Comparison of ENCODE assay signal across 8 cellular contexts in genomic region chr3:11185564-11186317, GRCh38. TPM values are rescaled to one million over a fixed set of nuclear protein-coding genes. Genes with fewer than 3 reads are reported as not detected.
DNase-seq lines count a peak whose midpoint lies in the region; ATAC-seq and TF ChIP-seq lines count a peak whose summit lies in the region.

No MANE protein-coding gene starts in this region.

- ATAC-seq in Right ventricle myocardium superior (ENCODE audit: poor library complexity), result peak; percentile 97
- ATAC-seq in HG03280 (IDR thresholded peaks at IDR 0.05; ENCODE audit: unreplicated experiment), result no peak
- no peak for ATAC-seq in HG02884 (IDR thresholded peaks at IDR 0.05; ENCODE audit: unreplicated experiment)
- no peak for ATAC-seq in HG02678 (IDR thresholded peaks at IDR 0.05; ENCODE audit: unreplicated experiment)

- intact Hi-C loops in Right ventricle myocardium superior (cut with DNase I), result no loop called here

- H3K27ac ChIP-seq in VCaP, result peak overlapping the region; percentile 56

- TF ChIP-seq CTCF in VCaP (conservative IDR thresholded peaks at IDR 0.05), result peak; percentile 14; the same call in 1 of the 2 replicates

- peak; percentile 47 for DNase-seq in ELF-1 (ENCODE audit: low read depth, low spot score)
- peak; percentile 76 for DNase-seq in Right ventricle myocardium superior
- peak; percentile 96 for DNase-seq in renal cortical epithelial cell (ENCODE audit: low read depth)
- no peak for DNase-seq in hypothalamus (lab: John Stamatoyannopoulos, UW)

RNA-seq across cellular contexts. Expression of gene HRH1, which starts 31.4 kb away (rescaled TPM):
- total RNA-seq in Right ventricle myocardium superior (1.3 TPM), renal cortical epithelial cell (23.8 and 80.7 TPM in 2 replicates)

Comparison
In these comparisons a context has a peak if more than half of its experiments do, and no peak if none do; other contexts are left out.
1. DNase-seq: peak in ELF-1 (single experiment), Right ventricle myocardium superior (single experiment) and renal cortical epithelial cell (single experiment); none in hypothalamus (0 of 51).
2. RNA of gene HRH1, which starts 31.4 kb away (total RNA-seq): 23.8 to 80.7 TPM in renal cortical epithelial cell; 1.3 TPM in Right ventricle myocardium superior (single experiment); every median in the first group is over 10 times any median in the second.